Comparison of ENCODE assay signal across 8 cellular contexts in the genomic region with DNA sequence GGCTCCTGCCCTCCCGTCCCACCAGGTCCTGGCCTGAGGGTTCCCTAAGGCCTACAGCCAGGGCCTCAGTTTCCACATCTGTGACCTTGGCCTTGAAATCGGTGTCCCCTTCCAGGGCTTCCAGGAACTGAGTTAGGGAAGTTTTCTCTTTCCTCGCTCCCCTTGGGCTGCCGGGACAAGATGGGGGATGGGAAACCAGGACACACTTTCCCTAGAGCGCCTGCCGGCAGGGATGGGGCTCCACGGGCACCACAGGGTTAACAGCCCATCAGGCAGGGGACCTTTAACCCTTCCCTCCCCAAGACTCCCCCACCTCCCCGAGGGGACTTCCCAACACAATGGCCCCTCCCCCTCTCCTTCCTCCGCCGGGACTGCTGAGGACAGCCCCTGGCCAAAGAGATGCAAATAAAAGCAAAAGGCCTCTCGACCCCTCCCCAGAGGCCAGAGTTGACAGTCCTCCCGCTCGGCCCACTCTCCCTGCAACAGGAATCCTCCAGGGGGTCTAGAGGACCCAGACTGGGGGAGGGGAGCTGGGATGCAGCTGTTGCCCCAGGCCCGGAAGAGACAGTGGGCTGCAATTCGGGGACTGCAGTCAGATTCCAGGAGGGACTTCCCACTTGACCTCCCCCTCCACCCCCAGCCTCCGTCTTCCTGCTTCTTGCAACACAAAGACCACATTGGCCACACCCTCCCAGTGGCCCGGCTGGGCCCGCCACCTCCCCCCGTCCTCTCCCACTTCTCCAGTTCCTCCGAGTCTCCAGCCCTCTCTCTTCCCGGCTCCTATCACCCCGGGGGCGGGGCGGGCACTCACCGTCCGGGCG. TPM values are rescaled to one million over a fixed set of nuclear protein-coding genes. Genes with fewer than 3 reads are reported as not detected.
A peak's percentile ranks its signal among the peaks of the same experiment; 100 is the strongest.
DNase-seq lines count a peak whose midpoint lies in the region; TF ChIP-seq lines count a peak whose summit lies in the region.

No MANE protein-coding gene starts in this region.

- CTCF ChIA-PET in SK-N-SH (lab: Yijun Ruan, JAX) = interaction anchor here (0.9 to 22.3 kb wide), 4 partner anchors 12 to 18 kb away, joined by 3 to 520 read pairs (median 38); no protein-coding TSS in a partner anchor

- no peak overlapping the region for H2AFZ ChIP-seq in SK-N-SH (ENCODE audit: low read depth)

- TF ChIP-seq RAD21 in SK-N-SH (IDR thresholded peaks at IDR 0.05; ENCODE audit: low read length) = no peak

- no peaks in the 10 kb centered on the region for H3K9me2 ChIP-seq in SK-N-SH

- H3F3A ChIP-seq in SK-N-SH (replicated peaks; ENCODE audit: insufficient read depth) = peaks cover 40% of the 10 kb centered on the region

- peak; percentile 77 for DNase-seq in SK-N-SH
- DNase-seq in breast epithelium (ENCODE audit: low spot score in 2 of 2) = peak; percentile 87 to 90
- peak; percentile 79 for DNase-seq in iPS-NIHi11 (ENCODE audit: low spot score)
- peak; percentile 89 for DNase-seq in skeletal muscle cell (ENCODE audit: low read depth)
- DNase-seq in NCI-H2107 treated with DMSO at 0.1 percent for 48 hours (lab: John Stamatoyannopoulos, UW; ENCODE audit: unreplicated experiment) = no peak
- no peak for DNase-seq in NCI-H128 (lab: John Stamatoyannopoulos, UW; ENCODE audit: unreplicated experiment)

- TF ChIP-seq CTCF in SK-N-SH (IDR thresholded peaks at IDR 0.05) = no peak
- peak in 1 of 3 donors; percentile 5 for TF ChIP-seq CTCF in breast epithelium (IDR thresholded peaks at IDR 0.05)

- H3K4me3 ChIP-seq in HUES6 (ENCODE audit: low read depth, low read length) = peak overlapping the region; percentile 86
- peak overlapping the region; percentile 49 to 93 for H3K4me3 ChIP-seq in SK-N-SH (ENCODE audit: low read depth in 2 of 2, low read length in 1 of 2)
- H3K4me3 ChIP-seq in breast epithelium = peak overlapping the region; percentile 97 to 99 (median 98)
- peak overlapping the region; percentile 71 for H3K4me3 ChIP-seq in skeletal muscle cell (ENCODE audit: low read depth, low read length)

- no peaks in the 10 kb centered on the region; the same call in 1 of the 2 replicates for H3K27me3 ChIP-seq in HUES6 (ENCODE audit: control insufficient read depth, insufficient read depth, low read length)
- no peaks in the 10 kb centered on the region for H3K27me3 ChIP-seq in SK-N-SH (ENCODE audit: insufficient read depth)
- no peaks in the 10 kb centered on the region for H3K27me3 ChIP-seq in breast epithelium

- TF ChIP-seq EP300 in SK-N-SH (IDR thresholded peaks at IDR 0.05; ENCODE audit: borderline replicate concordance in 1 of 2, low read depth in 1 of 2, low read length in 1 of 2) = no peak

- TF ChIP-seq POLR2A in breast epithelium (IDR thresholded peaks at IDR 0.05) = peak; percentile 50

- WGBS in SK-N-SH (ENCODE audit: low lambda C conversion rate) = 3% methylated on average over 17 of the region's 27 CpGs

- POLR2A ChIA-PET in SK-N-SH (lab: Yijun Ruan, JAX) = interaction anchor here (0.5 to 2.8 kb wide), 5 partner anchors 12 to 53 kb away, joined by 3 to 65 read pairs (median 8); no protein-coding TSS in a partner anchor

- H3K4me1 ChIP-seq in ES-I3 (ENCODE audit: insufficient read depth, low read length) (peaks cover 10% of the 10 kb centered on the region), HUES6 (ENCODE audit: control insufficient read depth, insufficient read depth, low read length) (peaks cover 41% of the 10 kb centered on the region), SK-N-SH (ENCODE audit: control insufficient read depth in 1 of 2, insufficient read depth in 2 of 2, low read depth in 1 of 2, low read length in 1 of 2) (peaks cover 27 to 37% of the 10 kb centered on the region in 2 experiments), breast epithelium (peaks cover 3 to 7% of the 10 kb centered on the region in 2 donors)

- H3K4me2 ChIP-seq in SK-N-SH = peak overlapping the region; percentile 96

- H3K36me3 ChIP-seq in ES-I3 (ENCODE audit: insufficient read depth, low read length) (peaks cover 7% of the 10 kb centered on the region), HUES6 (ENCODE audit: control insufficient read depth, insufficient read depth, low read length) (peaks cover 9% of the 10 kb centered on the region), SK-N-SH (replicated peaks in 1 of 2; ENCODE audit: control insufficient read depth in 1 of 2, insufficient read depth in 2 of 2, low read length in 1 of 2) (peaks cover 4% of the 10 kb centered on the region in 2 experiments), breast epithelium (no peaks in the 10 kb centered on the region)

- H3K9ac ChIP-seq in ES-I3 (ENCODE audit: low read depth, low read length) (peak overlapping the region; percentile 76), HUES6 (ENCODE audit: low read length) (peak overlapping the region; percentile 81), SK-N-SH (peak overlapping the region; percentile 74)

- H3K9me3 ChIP-seq in ES-I3 (ENCODE audit: control insufficient read depth, insufficient read depth, low read length) = no peaks in the 10 kb centered on the region
- H3K9me3 ChIP-seq in HUES6 (ENCODE audit: control insufficient read depth, insufficient read depth, low read depth, low read length) = no peaks in the 10 kb centered on the region
- no peaks in the 10 kb centered on the region for H3K9me3 ChIP-seq in SK-N-SH
- no peaks in the 10 kb centered on the region for H3K9me3 ChIP-seq in breast epithelium

- peaks cover 37% of the 10 kb centered on the region for H4K20me1 ChIP-seq in SK-N-SH (ENCODE audit: insufficient read depth)

- H3K27ac ChIP-seq in HUES6 (ENCODE audit: low read depth, low read length) = peak overlapping the region; percentile 90
- peak overlapping the region; percentile 90 to 92 for H3K27ac ChIP-seq in SK-N-SH (ENCODE audit: low read depth in 2 of 2, low read length in 1 of 2)
- H3K27ac ChIP-seq in breast epithelium = peak overlapping the region; percentile 99 to 100

- peaks cover 84% of the 10 kb centered on the region for H3K79me2 ChIP-seq in SK-N-SH (ENCODE audit: insufficient read depth)

- intact Hi-C loops in breast epithelium (cut with DNase I; ENCODE audit: low total_unique reads) = no loop called here

TF ChIP-seq in SK-N-SH, 30 proteins besides CTCF, POLR2A, EP300 and RAD21 (continues in another document):
- no peak for TF ChIP-seq FOSL2 (IDR thresholded peaks at IDR 0.05; ENCODE audit: borderline replicate concordance, low read depth)
- TF ChIP-seq, protein P1, sequence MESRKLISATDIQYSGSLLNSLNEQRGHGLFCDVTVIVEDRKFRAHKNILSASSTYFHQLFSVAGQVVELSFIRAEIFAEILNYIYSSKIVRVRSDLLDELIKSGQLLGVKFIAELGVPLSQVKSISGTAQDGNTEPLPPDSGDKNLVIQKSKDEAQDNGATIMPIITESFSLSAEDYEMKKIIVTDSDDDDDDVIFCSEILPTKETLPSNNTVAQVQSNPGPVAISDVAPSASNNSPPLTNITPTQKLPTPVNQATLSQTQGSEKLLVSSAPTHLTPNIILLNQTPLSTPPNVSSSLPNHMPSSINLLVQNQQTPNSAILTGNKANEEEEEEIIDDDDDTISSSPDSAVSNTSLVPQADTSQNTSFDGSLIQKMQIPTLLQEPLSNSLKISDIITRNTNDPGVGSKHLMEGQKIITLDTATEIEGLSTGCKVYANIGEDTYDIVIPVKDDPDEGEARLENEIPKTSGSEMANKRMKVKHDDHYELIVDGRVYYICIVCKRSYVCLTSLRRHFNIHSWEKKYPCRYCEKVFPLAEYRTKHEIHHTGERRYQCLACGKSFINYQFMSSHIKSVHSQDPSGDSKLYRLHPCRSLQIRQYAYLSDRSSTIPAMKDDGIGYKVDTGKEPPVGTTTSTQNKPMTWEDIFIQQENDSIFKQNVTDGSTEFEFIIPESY (IDR thresholded peaks at IDR 0.05; ENCODE audit: borderline replicate concordance, low read depth) = no peak
- peak; percentile 14; the same call in 1 of the 2 replicates for TF ChIP-seq POLR2AphosphoS5 (IDR thresholded peaks at IDR 0.05; ENCODE audit: low read depth, low read length)
- no peak for TF ChIP-seq NRF1 (IDR thresholded peaks at IDR 0.05; ENCODE audit: low read depth, low read length)
- no peak for TF ChIP-seq RFX5 (IDR thresholded peaks at IDR 0.05; ENCODE audit: low read length)
- TF ChIP-seq TEAD4 (IDR thresholded peaks at IDR 0.05; ENCODE audit: borderline replicate concordance, insufficient read depth) = no peak
- TF ChIP-seq SIN3A (IDR thresholded peaks at IDR 0.05; ENCODE audit: borderline replicate concordance, low read depth, low read length) = 0 out of 2 replicates have a peak, but pooled peaks have one; percentile 35
- TF ChIP-seq RCOR1 (IDR thresholded peaks at IDR 0.05; ENCODE audit: low read length) = 0 out of 2 replicates have a peak, but pooled peaks have one; percentile 36
- TF ChIP-seq NFIC (IDR thresholded peaks at IDR 0.05; ENCODE audit: borderline replicate concordance) = no peak
- TF ChIP-seq TAF1 (IDR thresholded peaks at IDR 0.05; ENCODE audit: borderline replicate concordance, low read depth, low read length) = peak; percentile 67; the same call in 1 of the 2 replicates
- TF ChIP-seq GABPA (IDR thresholded peaks at IDR 0.05; ENCODE audit: low read depth) = no peak

RNA-seq across cellular contexts. Expression of a gene that starts 3.4 kb away (rescaled TPM):
- polyA plus RNA-seq in SK-N-SH (2012; rRNA removed) = 14.5 and 16.1 TPM in 2 replicates
- polyA plus RNA-seq in SK-N-SH (2012; cell fraction: cytosol; rRNA removed) = 9.9 and 12.9 TPM in 2 replicates
- polyA plus RNA-seq in SK-N-SH (2012; cell fraction: nucleus; rRNA removed) = 14.3 and 14.4 TPM in 2 replicates
- 1 to 10 TPM; 4.5 to 7.5 (median 6.4) TPM for total RNA-seq in breast epithelium

RNA-seq across cellular contexts. Expression of a gene that starts 28.8 kb away (rescaled TPM):
- polyA plus RNA-seq in SK-N-SH (2012; rRNA removed) = 9.8 and 12.4 TPM in 2 replicates
- 4.0 and 5.3 TPM in 2 replicates for polyA plus RNA-seq in SK-N-SH (2012; cell fraction: cytosol; rRNA removed)
- 28.4 and 46.4 TPM in 2 replicates for polyA plus RNA-seq in SK-N-SH (2012; cell fraction: nucleus; rRNA removed)
- 10 to 100 TPM in 2 of 3 donors, 1 to 10 TPM in 1; 9.4 to 15.1 (median 14.8) TPM for total RNA-seq in breast epithelium

RNA-seq across cellular contexts. Expression of a gene that starts 47.1 kb away (rescaled TPM):
- 3.8 and 5.5 TPM in 2 replicates for polyA plus RNA-seq in SK-N-SH (2012; rRNA removed)
- 2.3 and 3.0 TPM in 2 replicates for polyA plus RNA-seq in SK-N-SH (2012; cell fraction: cytosol; rRNA removed)
- 10.2 and 19.9 TPM in 2 replicates for polyA plus RNA-seq in SK-N-SH (2012; cell fraction: nucleus; rRNA removed)
- 10 to 100 TPM in 1 of 3 donors, 1 to 10 TPM in 2; 5.3 to 10.5 (median 7.2) TPM for total RNA-seq in breast epithelium

Comparison
In these comparisons a context has a peak if more than half of its experiments do, and no peak if none do; other contexts are left out.
1. DNase-seq: peak in SK-N-SH (single experiment), breast epithelium (2 of 2), iPS-NIHi11 (single experiment) and skeletal muscle cell (single experiment); none in NCI-H2107 treated with DMSO at 0.1 percent for 48 hours (single experiment) and NCI-H128 (single experiment).
2. Peak in every context shown above with its lines, with median percentiles within 50 percentile points of each other: H3K9ac ChIP-seq, H3K27ac ChIP-seq and H3K4me3 ChIP-seq.